Comparison of ENCODE assay signal across 20 cellular contexts in genomic region chrX:40784516-40785151, GRCh38. TPM values are rescaled to one million over a fixed set of nuclear protein-coding genes. Genes with fewer than 3 reads are reported as not detected.
DNase-seq lines count a peak whose midpoint lies in the region; ATAC-seq, FAIRE-seq and TF ChIP-seq lines count a peak whose summit lies in the region.
"Had no signal": no experiment of that assay in that cellular context is flagged by ENCODE, and none has a peak within 500 bp of the region (broad histone marks: within the 10 kb centered on the region; RNA-seq: fewer than 3 reads in every experiment).

No MANE protein-coding gene starts in this region.

- intact Hi-C loops in HepG2 (cut with micrococcal nuclease; ENCODE audit: unreplicated experiment), result no loop called here

- FAIRE-seq in HepG2 (lab: Jason Lieb, UNC), result no peak
- FAIRE-seq: H54 had no signal

- BruUV-seq in HepG2 (replicated peaks; lab: Mats Ljungman, UMichigan), result no TSS peak

- ATAC-seq in RWPE2 (ENCODE audit: low read depth), result peak; percentile 75
- peak; percentile 89 for ATAC-seq in HepG2
- no peak for ATAC-seq in HG03108 (IDR thresholded peaks at IDR 0.05; ENCODE audit: unreplicated experiment)
- ATAC-seq: SK-N-SH treated with all-trans-retinoic acid at 6 μM for 48 hours had no signal

- WGBS in HepG2 (ENCODE audit: low lambda C conversion rate), result 31% methylated on average over 3 of the region's 4 CpGs

- no peak overlapping the region for H3K4me3 ChIP-seq in RWPE2 (ENCODE audit: severe bottlenecking)
- H3K4me3 ChIP-seq in HepG2 (replicated peaks in 1 of 3; ENCODE audit: insufficient read depth in 1 of 3, low read depth in 2 of 3, low read length in 3 of 3), result peak overlapping the region in 1 of 3 experiments; percentile 3; a peak in 1 of 6 replicates
- H3K4me3 ChIP-seq: ascending aorta, esophagus muscularis mucosa had no signal

- no peak for TF ChIP-seq POLR2A in HepG2 (IDR thresholded peaks at IDR 0.05; ENCODE audit: insufficient read depth in 1 of 2, low read depth in 2 of 2, low read length in 2 of 2)

- H4K20me1 ChIP-seq in HepG2 (ENCODE audit: insufficient read depth, low read length), result no peaks in the 10 kb centered on the region

- H3K4me1 ChIP-seq in RWPE2 (ENCODE audit: insufficient read depth, poor library complexity, severe bottlenecking) (peaks cover 8% of the 10 kb centered on the region), HepG2 (ENCODE audit: insufficient read depth, low read length) (peaks cover 20% of the 10 kb centered on the region)
- H3K4me1 ChIP-seq: ascending aorta, esophagus muscularis mucosa had no signal

- no peaks in the 10 kb centered on the region for H3K9me3 ChIP-seq in RWPE2 (ENCODE audit: severe bottlenecking)
- no peaks in the 10 kb centered on the region for H3K9me3 ChIP-seq in HepG2 (ENCODE audit: low read length)
- H3K9me3 ChIP-seq: ascending aorta, esophagus muscularis mucosa, neutrophil had no signal

- TF ChIP-seq CTCF in RWPE2 (IDR thresholded peaks at IDR 0.05; ENCODE audit: poor library complexity, severe bottlenecking), result no peak
- TF ChIP-seq CTCF in HepG2 (CRISPR knock-in tag; IDR thresholded peaks at IDR 0.05), result no peak

- no peaks in the 10 kb centered on the region for H3K79me2 ChIP-seq in HepG2 (ENCODE audit: insufficient read depth, low read length)

- H3K27me3 ChIP-seq in RWPE2 (ENCODE audit: insufficient read depth, poor library complexity, severe bottlenecking) (no peaks in the 10 kb centered on the region), HepG2 (ENCODE audit: control insufficient read depth in 1 of 2, insufficient read depth in 2 of 2, low read length in 2 of 2) (no peaks in the 10 kb centered on the region)
- H3K27me3 ChIP-seq: ascending aorta, esophagus muscularis mucosa, neutrophil had no signal

- TF ChIP-seq EP300 in HepG2 (IDR thresholded peaks at IDR 0.05; ENCODE audit: low read depth in 2 of 2, low read length in 2 of 2) (peak in 1 of 2 experiments; percentile 50; a peak in 1 of 4 replicates), HepG2 (CRISPR knock-in tag; IDR thresholded peaks at IDR 0.05; ENCODE audit: borderline replicate concordance) (no peak)

- peak overlapping the region; percentile 57 for H3K4me2 ChIP-seq in HepG2 (ENCODE audit: low read depth, low read length)

- H3K9ac ChIP-seq in HepG2 (ENCODE audit: insufficient read depth, low read depth, low read length), result no peak overlapping the region

- CTCF ChIA-PET in HepG2 (lab: Yijun Ruan, JAX; ENCODE audit: low intra/inter-chr PET ratio, low total read pairs), result no interaction called here

- peak; percentile 1 for DNase-seq in HuH-7 (ENCODE audit: low spot score)
- no peak for DNase-seq in RWPE2 (ENCODE audit: low spot score)
- no peak for DNase-seq in epithelial cell of prostate (ENCODE audit: low read depth, low spot score)
- peak; percentile 63 for DNase-seq in HepG2 (ENCODE audit: low spot score)
- DNase-seq in stimulated activated CD4-positive, alpha-beta T cell treated with anti-CD3 and anti-CD28 coated beads, Interleukin-4, amount 100 ng/mL, for 4 hours, result no peak
- no peak for DNase-seq in effector CD4-positive, alpha-beta T cell
- no peak for DNase-seq in NCI-H1105 treated with DMSO at 0.1 percent for 48 hours (lab: John Stamatoyannopoulos, UW)
- DNase-seq: activated CD4-positive, alpha-beta T cell treated with anti-CD3 and anti-CD28 coated beads, Interleukin-2, amount 50 U/mL, for 1 hour; CD4-positive, alpha-beta memory T cell; NCI-H1092; NCI-H2029; NCI-H748 treated with DMSO at 0.1 percent for 48 hours; stimulated activated CD8-positive, alpha-beta memory T cell treated with anti-CD3 and anti-CD28 coated beads, Interleukin-4, amount 100 ng/mL, for 48 hours had no signal

- H3K27ac ChIP-seq in RWPE2 (ENCODE audit: poor library complexity, severe bottlenecking), result no peak overlapping the region
- peak overlapping the region; percentile 48 for H3K27ac ChIP-seq in epithelial cell of prostate
- no peak overlapping the region for H3K27ac ChIP-seq in HepG2 (ENCODE audit: extremely low read length, insufficient read depth, low read length)
- H3K27ac ChIP-seq: ascending aorta, esophagus muscularis mucosa, neutrophil, VCaP had no signal

- no peak for TF ChIP-seq RAD21 in HepG2 (CRISPR knock-in tag; IDR thresholded peaks at IDR 0.05)

- H2AFZ ChIP-seq in HepG2 (ENCODE audit: low read length), result no peak overlapping the region

- H3K36me3 ChIP-seq in RWPE2 (ENCODE audit: low read depth) (no peaks in the 10 kb centered on the region), HepG2 (replicated peaks in 1 of 2; ENCODE audit: control insufficient read depth in 1 of 2, insufficient read depth in 2 of 2, low read length in 2 of 2) (no peaks in the 10 kb centered on the region)
- H3K36me3 ChIP-seq: ascending aorta, esophagus muscularis mucosa, neutrophil had no signal

- POLR2A ChIA-PET in HepG2 (lab: Yijun Ruan, JAX), result no interaction called here

- in situ Hi-C loops in HepG2 (cut with HindIII; ENCODE audit: extremely low pct_ligation_motif_present, low pct_unique_long_range_greater_than_20kb), result no loop called here

TF ChIP-seq in HepG2, 621 proteins besides CTCF, POLR2A, EP300 and RAD21 (continues in another document):
- TF ChIP-seq FOXP1 (IDR thresholded peaks at IDR 0.05) (peak; percentile 59), FOXP1 (CRISPR knock-in tag; IDR thresholded peaks at IDR 0.05) (peak; percentile 74), ZNF629 (CRISPR knock-in tag; conservative IDR thresholded peaks at IDR 0.05) (no peak), HOXA3 (CRISPR knock-in tag; IDR thresholded peaks at IDR 0.05) (no peak), ZC3H13 (CRISPR knock-in tag; IDR thresholded peaks at IDR 0.05) (no peak), FOXA1 (IDR thresholded peaks at IDR 0.05) (no peak), FOXA1 (CRISPR knock-in tag; IDR thresholded peaks at IDR 0.05) (peak; percentile 64), SP1 (IDR thresholded peaks at IDR 0.05) (no peak), SP1 (CRISPR knock-in tag; IDR thresholded peaks at IDR 0.05) (no peak), ZNF33B (CRISPR knock-in tag; IDR thresholded peaks at IDR 0.05) (no peak), SOX5 (CRISPR knock-in tag; IDR thresholded peaks at IDR 0.05; ENCODE audit: borderline replicate concordance) (peak; percentile 31; the same call in 1 of the 2 replicates), SOX6 (IDR thresholded peaks at IDR 0.05) (no peak), SOX6 (CRISPR knock-in tag; IDR thresholded peaks at IDR 0.05) (peak; percentile 33; the same call in 1 of the 2 replicates), ZNF546 (CRISPR knock-in tag; conservative IDR thresholded peaks at IDR 0.05) (no peak), ZBTB4 (CRISPR knock-in tag; IDR thresholded peaks at IDR 0.05; ENCODE audit: borderline replicate concordance) (no peak), FOXJ3 (CRISPR knock-in tag; IDR thresholded peaks at IDR 0.05; ENCODE audit: borderline replicate concordance) (no peak), SIN3A (IDR thresholded peaks at IDR 0.05; ENCODE audit: borderline replicate concordance, low read depth, low read length) (no peak), SP4 (CRISPR knock-in tag; IDR thresholded peaks at IDR 0.05) (no peak), FOXM1 (CRISPR knock-in tag; IDR thresholded peaks at IDR 0.05) (no peak)

RNA-seq across cellular contexts. Expression of gene MED14, which starts 49.3 kb away (rescaled TPM):
- 10.2 and 14.2 TPM in 2 replicates for total RNA-seq in HepG2 (2016; rRNA removed; fragmentation: Illumina TruSeq; extraction: Trizol)
- 1.4 and 2.2 TPM in 2 replicates for total RNA-seq in HepG2 (2016; cell fraction: cytosol; rRNA removed; fragmentation: Illumina TruSeq; extraction: Trizol; ENCODE audit: low read depth)
- 10.3 and 15.7 TPM in 2 replicates for total RNA-seq in HepG2 (2016; cell fraction: insoluble cytoplasmic fraction; rRNA removed; fragmentation: Illumina TruSeq; extraction: Trizol)
- 5.9 and 6.5 TPM in 2 replicates for total RNA-seq in HepG2 (2016; cell fraction: membrane; rRNA removed; fragmentation: Illumina TruSeq; extraction: Trizol)
- total RNA-seq in HepG2 (2016; cell fraction: nucleus; rRNA removed; fragmentation: Illumina TruSeq; extraction: Trizol), result 22.1 and 24.4 TPM in 2 replicates
- polyA plus RNA-seq in HepG2 (2011; rRNA removed), result 15.8 and 16.3 TPM in 2 replicates
- 10.2 and 10.8 TPM in 2 replicates for polyA plus RNA-seq in HepG2 (2011; cell fraction: cytosol; rRNA removed)
- 20.3 and 21.1 TPM in 2 replicates for polyA plus RNA-seq in HepG2 (2011; cell fraction: nucleus; rRNA removed)
- polyA plus RNA-seq in HepG2 (2012), result 16.8 and 17.5 TPM in 2 replicates
- 0.45 and 0.47 TPM in 2 replicates for polyA plus RNA-seq in HepG2 (2016; cell fraction: cytosol; fragmentation: Illumina TruSeq; extraction: Trizol; ENCODE audit: low read depth)
- 20.2 and 20.3 TPM in 2 replicates for polyA plus RNA-seq in HepG2 (2016; cell fraction: insoluble cytoplasmic fraction; fragmentation: Illumina TruSeq; extraction: Trizol; ENCODE audit: low read depth)
- polyA plus RNA-seq in HepG2 (2016; cell fraction: membrane; fragmentation: Illumina TruSeq; extraction: Trizol; ENCODE audit: low read depth), result 2.0 and 2.3 TPM in 2 replicates
- 23.3 and 27.7 TPM in 2 replicates for polyA plus RNA-seq in HepG2 (2016; cell fraction: nucleus; fragmentation: Illumina TruSeq; extraction: Trizol; ENCODE audit: insufficient read depth, low read depth)
- polyA minus RNA-seq in HepG2 (2011; rRNA and poly(A)+ RNA removed; ENCODE audit: low replicate concordance), result 39.3 and 68.8 TPM in 2 replicates
- polyA minus RNA-seq in HepG2 (2011; cell fraction: cytosol; rRNA and poly(A)+ RNA removed), result 14.1 and 18.8 TPM in 2 replicates
- polyA minus RNA-seq in HepG2 (2011; cell fraction: nucleus; rRNA and poly(A)+ RNA removed), result 57.2 and 64.4 TPM in 2 replicates

Comparison
In these comparisons a context has a peak if more than half of its experiments do, and no peak if none do; other contexts are left out.
1. DNase-seq: peak in HuH-7 (single experiment) and HepG2 (single experiment); none in RWPE2 (single experiment), epithelial cell of prostate (single experiment), stimulated activated CD4-positive, alpha-beta T cell treated with anti-CD3 and anti-CD28 coated beads, Interleukin-4, amount 100 ng/mL, for 4 hours (0 of 2), effector CD4-positive, alpha-beta T cell (single experiment) and NCI-H1105 treated with DMSO at 0.1 percent for 48 hours (single experiment).